10 cellular contexts compared by ENCODE assay signal in genomic region chr10:74799840-74800239, GRCh38. TPM values are rescaled to one million over a fixed set of nuclear protein-coding genes. Genes with fewer than 3 reads are reported as not detected.
DNase-seq lines count a peak whose midpoint lies in the region; ATAC-seq, FAIRE-seq and TF ChIP-seq lines count a peak whose summit lies in the region.
"Had no signal": no experiment of that assay in that cellular context is flagged by ENCODE, and none has a peak within 500 bp of the region (broad histone marks: within the 10 kb centered on the region; RNA-seq: fewer than 3 reads in every experiment).

No MANE protein-coding gene starts in this region.

- no peak for FAIRE-seq in frontal cortex (lab: Jason Lieb, UNC)
- FAIRE-seq: G401.6 had no signal

- H3K79me2 ChIP-seq in fibroblast of lung (ENCODE audit: control insufficient read depth, insufficient read depth, low read length), result no peaks in the 10 kb centered on the region

- H3K27ac ChIP-seq in SJSA1 (no peak overlapping the region), fibroblast of lung (ENCODE audit: insufficient read depth, low read length) (no peak overlapping the region), psoas muscle (no peak overlapping the region)

- peaks cover 3% of the 10 kb centered on the region for H3K4me1 ChIP-seq in SJSA1 (replicated peaks)
- H3K4me1 ChIP-seq in fibroblast of lung (ENCODE audit: control insufficient read depth, extremely low read depth, insufficient read depth, low read length), result no peaks in the 10 kb centered on the region
- H3K4me1 ChIP-seq in psoas muscle, result no peaks in the 10 kb centered on the region

- no peak overlapping the region for H2AFZ ChIP-seq in fibroblast of lung (ENCODE audit: low read length)

- ATAC-seq in HG02938 (IDR thresholded peaks at IDR 0.05; ENCODE audit: unreplicated experiment) (no peak), psoas muscle (no peak)

- H3K4me2 ChIP-seq in fibroblast of lung (ENCODE audit: extremely low read depth, insufficient read depth, low read length), result no peak overlapping the region

- no peaks in the 10 kb centered on the region for H4K20me1 ChIP-seq in fibroblast of lung (ENCODE audit: control insufficient read depth, extremely low read depth, insufficient read depth, low read length)

- no peak overlapping the region for H3K4me3 ChIP-seq in SJSA1
- H3K4me3 ChIP-seq in fibroblast of lung (replicated peaks in 1 of 4; ENCODE audit: control extremely low read depth in 1 of 4, insufficient read depth in 1 of 4, low read depth in 3 of 4, low read length in 4 of 4), result no peak overlapping the region
- no peak overlapping the region for H3K4me3 ChIP-seq in psoas muscle

- WGBS in psoas muscle, 3 donors, result 72 to 75% (median 74%) methylated on average over 6 of the region's 6 CpGs

- TF ChIP-seq CTCF in fibroblast of lung (conservative IDR thresholded peaks at IDR 0.05 in 1 of 2, IDR thresholded peaks at IDR 0.05 in 1 of 2; ENCODE audit: low read depth in 1 of 2, low read length in 2 of 2) (no peak), psoas muscle (IDR thresholded peaks at IDR 0.05) (no peak)

- H3K9ac ChIP-seq in fibroblast of lung (ENCODE audit: insufficient read depth, low read length), result no peak overlapping the region

- no peaks in the 10 kb centered on the region for H3K36me3 ChIP-seq in SJSA1
- no peaks in the 10 kb centered on the region for H3K36me3 ChIP-seq in fibroblast of lung (ENCODE audit: control insufficient read depth, insufficient read depth, low read length)
- no peaks in the 10 kb centered on the region for H3K36me3 ChIP-seq in psoas muscle (ENCODE audit: insufficient read depth in 1 of 2, low read depth in 1 of 2)

- peak; percentile 41 for DNase-seq in stimulated activated CD4-positive, alpha-beta T cell treated with anti-CD3 and anti-CD28 coated beads, Interleukin-15, amount 100 ng/mL, for 24 hours
- no peak for DNase-seq in stimulated activated CD4-positive, alpha-beta T cell treated with anti-CD3 and anti-CD28 coated beads, Interleukin-12 subunit alpha, Interleukin-12 subunit beta, amount 100 ng/mL, for 4 hours
- peak; percentile 59 to 77 for DNase-seq in SJSA1 (ENCODE audit: low read depth in 1 of 2, low spot score in 2 of 2)
- DNase-seq in fibroblast of lung (ENCODE audit: low read depth in 2 of 2), result peak; percentile 70 to 93
- DNase-seq in stromal cell of bone marrow (ENCODE audit: low read depth), result peak; percentile 93
- DNase-seq in frontal cortex (ENCODE audit: low spot score in 2 of 2), result no peak
- no peak for DNase-seq in psoas muscle
- DNase-seq: aorta had no signal

- intact Hi-C loops in psoas muscle (cut with DNase I), result no loop called here

- no peaks in the 10 kb centered on the region for H3K9me3 ChIP-seq in SJSA1 (replicated peaks)
- no peaks in the 10 kb centered on the region for H3K9me3 ChIP-seq in fibroblast of lung (ENCODE audit: control insufficient read depth, insufficient read depth, low read depth, low read length)
- H3K9me3 ChIP-seq in psoas muscle, result no peaks in the 10 kb centered on the region

- no peaks in the 10 kb centered on the region for H3K27me3 ChIP-seq in SJSA1 (replicated peaks)
- no peaks in the 10 kb centered on the region for H3K27me3 ChIP-seq in fibroblast of lung (ENCODE audit: control insufficient read depth, insufficient read depth, low read length)
- no peaks in the 10 kb centered on the region for H3K27me3 ChIP-seq in psoas muscle (ENCODE audit: insufficient read depth in 3 of 3, low read length in 2 of 3)

RNA-seq across cellular contexts. Expression of gene KAT6B, which starts 26.6 kb away (rescaled TPM):
- 6.0 and 10.7 TPM in 2 replicates for total RNA-seq in SJSA1 (2014; rRNA removed; shearing (Covaris generic))
- total RNA-seq in fibroblast of lung (24.4 and 37.8 TPM in 2 replicates), frontal cortex (189 TPM), psoas muscle (10 to 100 TPM; 16.9 to 21.3 (median 18.8) TPM)
- polyA plus RNA-seq in fibroblast of lung (3.9 and 4.1 TPM in 2 replicates), psoas muscle (1 to 10 TPM; 2.1 to 7.2 (median 5.0) TPM)
- 8.8 and 10.6 TPM in 2 replicates for polyA plus RNA-seq in fibroblast of lung (2012)
- 15.7 and 35.3 TPM in 2 replicates for polyA minus RNA-seq in fibroblast of lung (ENCODE audit: low replicate concordance)

Comparison
In these comparisons a context has a peak if more than half of its experiments do, and no peak if none do; other contexts are left out.
1. DNase-seq: peak in stimulated activated CD4-positive, alpha-beta T cell treated with anti-CD3 and anti-CD28 coated beads, Interleukin-15, amount 100 ng/mL, for 24 hours (single experiment), SJSA1 (2 of 2), fibroblast of lung (2 of 2) and stromal cell of bone marrow (single experiment); none in stimulated activated CD4-positive, alpha-beta T cell treated with anti-CD3 and anti-CD28 coated beads, Interleukin-12 subunit alpha, Interleukin-12 subunit beta, amount 100 ng/mL, for 4 hours (single experiment), frontal cortex (0 of 2) and psoas muscle (0 of 2).